Comparison of ENCODE assay signal across 2 cellular contexts in the genomic region with DNA sequence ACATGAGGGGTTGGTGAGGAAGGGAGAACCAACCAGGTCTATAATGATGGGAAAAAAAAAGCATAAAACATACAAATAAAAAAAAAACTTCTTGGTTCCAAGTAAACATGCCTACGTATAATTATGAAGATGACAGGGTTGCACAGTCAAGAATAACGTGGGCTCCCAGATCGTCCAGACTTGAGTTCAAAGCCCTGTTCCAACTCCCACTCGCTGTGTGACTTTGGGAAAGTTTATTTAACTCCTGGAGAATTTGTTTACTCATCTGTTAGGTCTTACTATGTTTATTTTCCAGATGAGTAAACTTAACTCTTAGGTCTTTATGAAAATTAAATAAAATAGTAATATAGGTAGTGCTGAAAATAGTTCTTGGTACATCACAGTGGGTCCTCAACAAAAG.
TF ChIP-seq lines count a peak whose summit lies in the region.

No MANE protein-coding gene starts in this region.

TF ChIP-seq in A549, 52 proteins besides CTCF, POLR2A, EP300 and RAD21 (continued from another document):
- TF ChIP-seq, protein P1, sequence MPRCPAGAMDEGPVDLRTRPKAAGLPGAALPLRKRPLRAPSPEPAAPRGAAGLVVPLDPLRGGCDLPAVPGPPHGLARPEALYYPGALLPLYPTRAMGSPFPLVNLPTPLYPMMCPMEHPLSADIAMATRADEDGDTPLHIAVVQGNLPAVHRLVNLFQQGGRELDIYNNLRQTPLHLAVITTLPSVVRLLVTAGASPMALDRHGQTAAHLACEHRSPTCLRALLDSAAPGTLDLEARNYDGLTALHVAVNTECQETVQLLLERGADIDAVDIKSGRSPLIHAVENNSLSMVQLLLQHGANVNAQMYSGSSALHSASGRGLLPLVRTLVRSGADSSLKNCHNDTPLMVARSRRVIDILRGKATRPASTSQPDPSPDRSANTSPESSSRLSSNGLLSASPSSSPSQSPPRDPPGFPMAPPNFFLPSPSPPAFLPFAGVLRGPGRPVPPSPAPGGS (IDR thresholded peaks at IDR 0.05): no peak
- TF ChIP-seq ESRRA (IDR thresholded peaks at IDR 0.05; ENCODE audit: borderline replicate concordance, low read length): no peak
- TF ChIP-seq RCOR1 (IDR thresholded peaks at IDR 0.05; ENCODE audit: low read depth, low read length): no peak
- TF ChIP-seq, protein P2, sequence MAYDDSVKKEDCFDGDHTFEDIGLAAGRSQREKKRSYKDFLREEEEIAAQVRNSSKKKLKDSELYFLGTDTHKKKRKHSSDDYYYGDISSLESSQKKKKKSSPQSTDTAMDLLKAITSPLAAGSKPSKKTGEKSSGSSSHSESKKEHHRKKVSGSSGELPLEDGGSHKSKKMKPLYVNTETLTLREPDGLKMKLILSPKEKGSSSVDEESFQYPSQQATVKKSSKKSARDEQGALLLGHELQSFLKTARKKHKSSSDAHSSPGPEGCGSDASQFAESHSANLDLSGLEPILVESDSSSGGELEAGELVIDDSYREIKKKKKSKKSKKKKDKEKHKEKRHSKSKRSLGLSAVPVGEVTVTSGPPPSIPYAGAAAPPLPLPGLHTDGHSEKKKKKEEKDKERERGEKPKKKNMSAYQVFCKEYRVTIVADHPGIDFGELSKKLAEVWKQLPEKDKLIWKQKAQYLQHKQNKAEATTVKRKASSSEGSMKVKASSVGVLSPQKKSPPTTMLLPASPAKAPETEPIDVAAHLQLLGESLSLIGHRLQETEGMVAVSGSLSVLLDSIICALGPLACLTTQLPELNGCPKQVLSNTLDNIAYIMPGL (CRISPR knock-in tag; IDR thresholded peaks at IDR 0.05; ENCODE audit: borderline replicate concordance): no peak
- TF ChIP-seq CEBPB (IDR thresholded peaks at IDR 0.05): no peak
- no peak for TF ChIP-seq TP53 (CRISPR knock-in tag; IDR thresholded peaks at IDR 0.05)
- TF ChIP-seq CHD4 (IDR thresholded peaks at IDR 0.05; ENCODE audit: borderline replicate concordance): no peak
- TF ChIP-seq SREBF2 (IDR thresholded peaks at IDR 0.05): no peak
- TF ChIP-seq NPAS2 (CRISPR knock-in tag; IDR thresholded peaks at IDR 0.05; ENCODE audit: borderline replicate concordance): no peak
- no peak for TF ChIP-seq ZSCAN20 (CRISPR knock-in tag; IDR thresholded peaks at IDR 0.05)
- TF ChIP-seq ZFP36 (IDR thresholded peaks at IDR 0.05; ENCODE audit: borderline replicate concordance, partially characterized antibody): no peak
- no peak for TF ChIP-seq RARB (CRISPR knock-in tag; IDR thresholded peaks at IDR 0.05)
- TF ChIP-seq, protein P3, sequence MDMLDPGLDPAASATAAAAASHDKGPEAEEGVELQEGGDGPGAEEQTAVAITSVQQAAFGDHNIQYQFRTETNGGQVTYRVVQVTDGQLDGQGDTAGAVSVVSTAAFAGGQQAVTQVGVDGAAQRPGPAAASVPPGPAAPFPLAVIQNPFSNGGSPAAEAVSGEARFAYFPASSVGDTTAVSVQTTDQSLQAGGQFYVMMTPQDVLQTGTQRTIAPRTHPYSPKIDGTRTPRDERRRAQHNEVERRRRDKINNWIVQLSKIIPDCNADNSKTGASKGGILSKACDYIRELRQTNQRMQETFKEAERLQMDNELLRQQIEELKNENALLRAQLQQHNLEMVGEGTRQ (IDR thresholded peaks at IDR 0.05): no peak
- TF ChIP-seq, protein P4, sequence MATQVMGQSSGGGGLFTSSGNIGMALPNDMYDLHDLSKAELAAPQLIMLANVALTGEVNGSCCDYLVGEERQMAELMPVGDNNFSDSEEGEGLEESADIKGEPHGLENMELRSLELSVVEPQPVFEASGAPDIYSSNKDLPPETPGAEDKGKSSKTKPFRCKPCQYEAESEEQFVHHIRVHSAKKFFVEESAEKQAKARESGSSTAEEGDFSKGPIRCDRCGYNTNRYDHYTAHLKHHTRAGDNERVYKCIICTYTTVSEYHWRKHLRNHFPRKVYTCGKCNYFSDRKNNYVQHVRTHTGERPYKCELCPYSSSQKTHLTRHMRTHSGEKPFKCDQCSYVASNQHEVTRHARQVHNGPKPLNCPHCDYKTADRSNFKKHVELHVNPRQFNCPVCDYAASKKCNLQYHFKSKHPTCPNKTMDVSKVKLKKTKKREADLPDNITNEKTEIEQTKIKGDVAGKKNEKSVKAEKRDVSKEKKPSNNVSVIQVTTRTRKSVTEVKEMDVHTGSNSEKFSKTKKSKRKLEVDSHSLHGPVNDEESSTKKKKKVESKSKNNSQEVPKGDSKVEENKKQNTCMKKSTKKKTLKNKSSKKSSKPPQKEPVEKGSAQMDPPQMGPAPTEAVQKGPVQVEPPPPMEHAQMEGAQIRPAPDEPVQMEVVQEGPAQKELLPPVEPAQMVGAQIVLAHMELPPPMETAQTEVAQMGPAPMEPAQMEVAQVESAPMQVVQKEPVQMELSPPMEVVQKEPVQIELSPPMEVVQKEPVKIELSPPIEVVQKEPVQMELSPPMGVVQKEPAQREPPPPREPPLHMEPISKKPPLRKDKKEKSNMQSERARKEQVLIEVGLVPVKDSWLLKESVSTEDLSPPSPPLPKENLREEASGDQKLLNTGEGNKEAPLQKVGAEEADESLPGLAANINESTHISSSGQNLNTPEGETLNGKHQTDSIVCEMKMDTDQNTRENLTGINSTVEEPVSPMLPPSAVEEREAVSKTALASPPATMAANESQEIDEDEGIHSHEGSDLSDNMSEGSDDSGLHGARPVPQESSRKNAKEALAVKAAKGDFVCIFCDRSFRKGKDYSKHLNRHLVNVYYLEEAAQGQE (IDR thresholded peaks at IDR 0.05): no peak
- no peak for TF ChIP-seq HOXA7 (CRISPR knock-in tag; IDR thresholded peaks at IDR 0.05)

TF ChIP-seq in HepG2, 621 proteins besides CTCF, POLR2A, EP300 and RAD21 (continued from another document):
- TF ChIP-seq, protein P5, sequence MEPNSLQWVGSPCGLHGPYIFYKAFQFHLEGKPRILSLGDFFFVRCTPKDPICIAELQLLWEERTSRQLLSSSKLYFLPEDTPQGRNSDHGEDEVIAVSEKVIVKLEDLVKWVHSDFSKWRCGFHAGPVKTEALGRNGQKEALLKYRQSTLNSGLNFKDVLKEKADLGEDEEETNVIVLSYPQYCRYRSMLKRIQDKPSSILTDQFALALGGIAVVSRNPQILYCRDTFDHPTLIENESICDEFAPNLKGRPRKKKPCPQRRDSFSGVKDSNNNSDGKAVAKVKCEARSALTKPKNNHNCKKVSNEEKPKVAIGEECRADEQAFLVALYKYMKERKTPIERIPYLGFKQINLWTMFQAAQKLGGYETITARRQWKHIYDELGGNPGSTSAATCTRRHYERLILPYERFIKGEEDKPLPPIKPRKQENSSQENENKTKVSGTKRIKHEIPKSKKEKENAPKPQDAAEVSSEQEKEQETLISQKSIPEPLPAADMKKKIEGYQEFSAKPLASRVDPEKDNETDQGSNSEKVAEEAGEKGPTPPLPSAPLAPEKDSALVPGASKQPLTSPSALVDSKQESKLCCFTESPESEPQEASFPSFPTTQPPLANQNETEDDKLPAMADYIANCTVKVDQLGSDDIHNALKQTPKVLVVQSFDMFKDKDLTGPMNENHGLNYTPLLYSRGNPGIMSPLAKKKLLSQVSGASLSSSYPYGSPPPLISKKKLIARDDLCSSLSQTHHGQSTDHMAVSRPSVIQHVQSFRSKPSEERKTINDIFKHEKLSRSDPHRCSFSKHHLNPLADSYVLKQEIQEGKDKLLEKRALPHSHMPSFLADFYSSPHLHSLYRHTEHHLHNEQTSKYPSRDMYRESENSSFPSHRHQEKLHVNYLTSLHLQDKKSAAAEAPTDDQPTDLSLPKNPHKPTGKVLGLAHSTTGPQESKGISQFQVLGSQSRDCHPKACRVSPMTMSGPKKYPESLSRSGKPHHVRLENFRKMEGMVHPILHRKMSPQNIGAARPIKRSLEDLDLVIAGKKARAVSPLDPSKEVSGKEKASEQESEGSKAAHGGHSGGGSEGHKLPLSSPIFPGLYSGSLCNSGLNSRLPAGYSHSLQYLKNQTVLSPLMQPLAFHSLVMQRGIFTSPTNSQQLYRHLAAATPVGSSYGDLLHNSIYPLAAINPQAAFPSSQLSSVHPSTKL (CRISPR knock-in tag; IDR thresholded peaks at IDR 0.05): no peak
- TF ChIP-seq ZNF496 (CRISPR knock-in tag; IDR thresholded peaks at IDR 0.05; ENCODE audit: insufficient replicate concordance) (no peak), TCF7 (IDR thresholded peaks at IDR 0.05; ENCODE audit: low read depth) (0 out of 2 replicates have a peak, but pooled peaks have one; percentile 19), ZBED4 (CRISPR knock-in tag; IDR thresholded peaks at IDR 0.05; ENCODE audit: borderline replicate concordance) (no peak), ARNT (IDR thresholded peaks at IDR 0.05) (no peak), ZBTB42 (CRISPR knock-in tag; IDR thresholded peaks at IDR 0.05) (no peak), ZNF232 (CRISPR knock-in tag; IDR thresholded peaks at IDR 0.05; ENCODE audit: borderline replicate concordance) (no peak)
- TF ChIP-seq, protein P6, sequence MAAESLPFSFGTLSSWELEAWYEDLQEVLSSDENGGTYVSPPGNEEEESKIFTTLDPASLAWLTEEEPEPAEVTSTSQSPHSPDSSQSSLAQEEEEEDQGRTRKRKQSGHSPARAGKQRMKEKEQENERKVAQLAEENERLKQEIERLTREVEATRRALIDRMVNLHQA (CRISPR knock-in tag; IDR thresholded peaks at IDR 0.05): no peak
- TF ChIP-seq, protein P7, sequence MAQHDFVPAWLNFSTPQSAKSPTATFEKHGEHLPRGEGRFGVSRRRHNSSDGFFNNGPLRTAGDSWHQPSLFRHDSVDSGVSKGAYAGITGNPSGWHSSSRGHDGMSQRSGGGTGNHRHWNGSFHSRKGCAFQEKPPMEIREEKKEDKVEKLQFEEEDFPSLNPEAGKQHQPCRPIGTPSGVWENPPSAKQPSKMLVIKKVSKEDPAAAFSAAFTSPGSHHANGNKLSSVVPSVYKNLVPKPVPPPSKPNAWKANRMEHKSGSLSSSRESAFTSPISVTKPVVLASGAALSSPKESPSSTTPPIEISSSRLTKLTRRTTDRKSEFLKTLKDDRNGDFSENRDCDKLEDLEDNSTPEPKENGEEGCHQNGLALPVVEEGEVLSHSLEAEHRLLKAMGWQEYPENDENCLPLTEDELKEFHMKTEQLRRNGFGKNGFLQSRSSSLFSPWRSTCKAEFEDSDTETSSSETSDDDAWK (CRISPR knock-in tag; IDR thresholded peaks at IDR 0.05): no peak
- TF ChIP-seq, protein P8, sequence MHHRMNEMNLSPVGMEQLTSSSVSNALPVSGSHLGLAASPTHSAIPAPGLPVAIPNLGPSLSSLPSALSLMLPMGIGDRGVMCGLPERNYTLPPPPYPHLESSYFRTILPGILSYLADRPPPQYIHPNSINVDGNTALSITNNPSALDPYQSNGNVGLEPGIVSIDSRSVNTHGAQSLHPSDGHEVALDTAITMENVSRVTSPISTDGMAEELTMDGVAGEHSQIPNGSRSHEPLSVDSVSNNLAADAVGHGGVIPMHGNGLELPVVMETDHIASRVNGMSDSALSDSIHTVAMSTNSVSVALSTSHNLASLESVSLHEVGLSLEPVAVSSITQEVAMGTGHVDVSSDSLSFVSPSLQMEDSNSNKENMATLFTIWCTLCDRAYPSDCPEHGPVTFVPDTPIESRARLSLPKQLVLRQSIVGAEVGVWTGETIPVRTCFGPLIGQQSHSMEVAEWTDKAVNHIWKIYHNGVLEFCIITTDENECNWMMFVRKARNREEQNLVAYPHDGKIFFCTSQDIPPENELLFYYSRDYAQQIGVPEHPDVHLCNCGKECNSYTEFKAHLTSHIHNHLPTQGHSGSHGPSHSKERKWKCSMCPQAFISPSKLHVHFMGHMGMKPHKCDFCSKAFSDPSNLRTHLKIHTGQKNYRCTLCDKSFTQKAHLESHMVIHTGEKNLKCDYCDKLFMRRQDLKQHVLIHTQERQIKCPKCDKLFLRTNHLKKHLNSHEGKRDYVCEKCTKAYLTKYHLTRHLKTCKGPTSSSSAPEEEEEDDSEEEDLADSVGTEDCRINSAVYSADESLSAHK (CRISPR knock-in tag; IDR thresholded peaks at IDR 0.05; ENCODE audit: borderline replicate concordance): no peak
- TF ChIP-seq, protein P9, sequence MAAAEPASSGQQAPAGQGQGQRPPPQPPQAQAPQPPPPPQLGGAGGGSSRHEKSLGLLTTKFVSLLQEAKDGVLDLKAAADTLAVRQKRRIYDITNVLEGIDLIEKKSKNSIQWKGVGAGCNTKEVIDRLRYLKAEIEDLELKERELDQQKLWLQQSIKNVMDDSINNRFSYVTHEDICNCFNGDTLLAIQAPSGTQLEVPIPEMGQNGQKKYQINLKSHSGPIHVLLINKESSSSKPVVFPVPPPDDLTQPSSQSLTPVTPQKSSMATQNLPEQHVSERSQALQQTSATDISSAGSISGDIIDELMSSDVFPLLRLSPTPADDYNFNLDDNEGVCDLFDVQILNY (CRISPR knock-in tag; conservative IDR thresholded peaks at IDR 0.05): no peak
